In the genomic region with DNA sequence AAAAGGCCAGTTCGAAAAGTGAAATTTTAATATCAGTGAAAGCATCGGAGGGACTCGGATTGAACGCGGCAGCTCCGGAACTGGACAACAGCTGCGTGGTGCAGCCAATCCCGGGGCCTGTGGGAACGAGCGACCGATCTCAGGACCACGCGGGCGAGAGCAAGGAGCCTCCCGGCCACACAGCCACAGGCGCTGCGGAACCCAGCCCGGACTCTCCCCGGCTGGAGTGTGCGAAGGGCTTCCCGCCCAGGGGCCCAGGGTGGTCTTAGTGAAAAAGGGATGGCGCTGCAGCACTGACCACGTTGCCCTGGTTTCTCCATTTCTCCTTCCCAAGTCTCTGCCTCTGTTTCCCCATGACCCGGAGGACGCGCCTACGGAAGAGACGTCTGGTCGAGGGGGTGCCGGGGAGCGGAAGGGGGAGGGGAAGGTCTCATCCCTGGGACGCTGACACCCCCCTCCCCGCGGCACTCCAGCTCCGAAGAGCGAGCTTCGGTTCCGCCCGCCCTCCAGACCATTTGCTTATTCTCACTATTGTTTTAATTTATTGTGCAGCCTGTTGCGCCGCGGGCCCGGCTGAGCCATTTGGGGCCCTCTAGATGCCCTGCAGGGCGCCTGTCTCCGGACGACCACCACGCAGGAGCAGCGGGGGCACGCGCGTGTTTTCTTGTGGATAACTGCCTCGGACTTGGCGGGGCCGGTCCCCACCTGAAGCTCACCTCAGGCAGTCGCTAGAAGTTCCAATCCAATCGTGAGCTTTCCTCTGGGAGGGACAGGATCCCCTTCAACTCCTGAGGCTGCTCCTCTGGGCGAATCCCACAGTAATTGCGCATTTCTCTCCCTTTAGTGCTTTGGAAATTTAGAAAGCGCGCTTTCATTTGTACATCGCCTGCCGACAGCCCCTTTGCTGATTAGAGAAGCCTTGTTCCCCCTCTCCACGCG, we compare ENCODE assay signal across 9 cellular contexts.
DNase-seq lines count a peak whose midpoint lies in the region; ATAC-seq and TF ChIP-seq lines count a peak whose summit lies in the region.
"Had no signal": no experiment of that assay in that cellular context is flagged by ENCODE, and none has a peak within 500 bp of the region (broad histone marks: within the 10 kb centered on the region; RNA-seq: fewer than 3 reads in every experiment).

No MANE protein-coding gene starts in this region.

- TF ChIP-seq CTCF in CD8-positive, alpha-beta T cell (IDR thresholded peaks at IDR 0.05), result no peak
- TF ChIP-seq CTCF in esophagus squamous epithelium (IDR thresholded peaks at IDR 0.05), result no peak
- TF ChIP-seq CTCF in osteocyte (IDR thresholded peaks at IDR 0.05), result no peak

- H3K27ac ChIP-seq in CD8-positive, alpha-beta T cell (ENCODE audit: low read depth, low read length), result no peak overlapping the region
- H3K27ac ChIP-seq in esophagus squamous epithelium, result no peak overlapping the region
- H3K27ac ChIP-seq: KMS-11 had no signal

- POLR2A ChIA-PET in CD8-positive, alpha-beta T cell (lab: Charles Lee), result no interaction called here

- DNase-seq in CD8-positive, alpha-beta T cell, result no peak
- DNase-seq in NCI-H2107 treated with DMSO at 0.1 percent for 48 hours (lab: John Stamatoyannopoulos, UW; ENCODE audit: unreplicated experiment) (peak; percentile 43), esophagus squamous epithelium (lab: John Stamatoyannopoulos, UW) (no peak), osteocyte (ENCODE audit: extremely low spot score, unreplicated experiment) (no peak), ACHN (no peak), superior temporal gyrus (ENCODE audit: extremely low spot score) (no peak), NCI-H187 treated with DMSO at 0.1 percent for 48 hours (lab: John Stamatoyannopoulos, UW) (no peak)
- no peak for DNase-seq in stimulated activated CD4-positive, alpha-beta T cell treated with anti-CD3 and anti-CD28 coated beads, Interleukin-1b, Interleukin-23, amount 100 ng/mL, for 48 hours

- CTCF ChIA-PET in CD8-positive, alpha-beta T cell (lab: Charles Lee), result interaction anchor here (1.6 kb wide), 1 partner anchor 11 kb away, joined by 6 read pairs; no protein-coding TSS in a partner anchor

- peaks cover 2% of the 10 kb centered on the region for H3K9me3 Mint-ChIP-seq in CD8-positive, alpha-beta T cell
- H3K9me3 Mint-ChIP-seq in osteocyte (ENCODE audit: unreplicated experiment), result no peaks in the 10 kb centered on the region

- in situ Hi-C loops in ACHN (cut with HindIII; ENCODE audit: low pct_ligation_motif_present, low pct_unique_long_range_greater_than_20kb, low sequenced_read_pairs), result no loop called here

- ATAC-seq in CD8-positive, alpha-beta T cell, result no peak

- H3K9me3 ChIP-seq in CD8-positive, alpha-beta T cell (ENCODE audit: low read length), result no peaks in the 10 kb centered on the region
- H3K9me3 ChIP-seq in esophagus squamous epithelium, result no peaks in the 10 kb centered on the region

- no peak for TF ChIP-seq POLR2A in esophagus squamous epithelium (IDR thresholded peaks at IDR 0.05)

- no peaks in the 10 kb centered on the region for H3K36me3 ChIP-seq in CD8-positive, alpha-beta T cell (ENCODE audit: insufficient read depth, low read length)
- no peaks in the 10 kb centered on the region for H3K36me3 ChIP-seq in esophagus squamous epithelium

- H3K36me3 Mint-ChIP-seq in CD8-positive, alpha-beta T cell, result no peaks in the 10 kb centered on the region
- H3K36me3 Mint-ChIP-seq in osteocyte (ENCODE audit: unreplicated experiment), result no peaks in the 10 kb centered on the region

- H3K4me3 Mint-ChIP-seq in CD8-positive, alpha-beta T cell, result peak overlapping the region; percentile 26
- peak overlapping the region; percentile 57 for H3K4me3 Mint-ChIP-seq in osteocyte (ENCODE audit: unreplicated experiment)

- WGBS in esophagus squamous epithelium, 2 donors, result 6 to 10% methylated on average over 36 to 43 of the region's 64 CpGs

- peaks cover 43% of the 10 kb centered on the region for H3K4me1 Mint-ChIP-seq in CD8-positive, alpha-beta T cell (ENCODE audit: low read depth)
- H3K4me1 Mint-ChIP-seq in osteocyte (ENCODE audit: unreplicated experiment), result peaks cover 38% of the 10 kb centered on the region

- H3K27me3 Mint-ChIP-seq in CD8-positive, alpha-beta T cell (ENCODE audit: low read depth), result peaks cover 69% of the 10 kb centered on the region
- peaks cover 90% of the 10 kb centered on the region for H3K27me3 Mint-ChIP-seq in osteocyte (ENCODE audit: unreplicated experiment)

- intact Hi-C loops in CD8-positive, alpha-beta T cell (cut with DNase I, micrococcal nuclease), result loop anchor here in 1 of 2 experiments (10.0 kb wide), 1 partner anchor 1585 kb away; no protein-coding TSS in a partner anchor
- intact Hi-C loops in esophagus squamous epithelium (cut with DNase I), result loop anchor here (10.0 kb wide), 1 partner anchor 1685 kb away; no protein-coding TSS in a partner anchor

- H3K27ac Mint-ChIP-seq in CD8-positive, alpha-beta T cell, result no peak overlapping the region
- no peak overlapping the region for H3K27ac Mint-ChIP-seq in osteocyte (ENCODE audit: unreplicated experiment)

- peaks cover 36% of the 10 kb centered on the region for H3K27me3 ChIP-seq in CD8-positive, alpha-beta T cell (ENCODE audit: insufficient read depth, low read length)
- peaks cover 0 to 89% (median 43%) of the 10 kb centered on the region in 4 donors for H3K27me3 ChIP-seq in esophagus squamous epithelium

- no peak overlapping the region for H3K4me3 ChIP-seq in CD8-positive, alpha-beta T cell (ENCODE audit: low read depth, low read length)
- peak overlapping the region in 3 of 4 donors; percentile 32 to 60 (median 44) for H3K4me3 ChIP-seq in esophagus squamous epithelium

- peaks cover 20% of the 10 kb centered on the region for H3K4me1 ChIP-seq in CD8-positive, alpha-beta T cell (ENCODE audit: insufficient read depth, low read length)
- H3K4me1 ChIP-seq in esophagus squamous epithelium, result peaks cover 14 to 44% (median 24%) of the 10 kb centered on the region in 3 donors
